Comparison of ENCODE assay signal across 1 cellular context in genomic region chr16:70572050-70572925, GRCh38.
TF ChIP-seq lines count a peak whose summit lies in the region.

No MANE protein-coding gene starts in this region.

TF ChIP-seq in GM23338, 12 proteins besides CTCF, POLR2A, EP300 and RAD21:
- TF ChIP-seq NANOG (IDR thresholded peaks at IDR 0.05; ENCODE audit: borderline replicate concordance): no peak
- no peak for TF ChIP-seq CREB1 (CRISPR knock-in tag; IDR thresholded peaks at IDR 0.05; ENCODE audit: low read depth)
- no peak for TF ChIP-seq REST (IDR thresholded peaks at IDR 0.05; ENCODE audit: unreplicated experiment)
- no peak for TF ChIP-seq ZNF114 (CRISPR knock-in tag; IDR thresholded peaks at IDR 0.05)
- no peak for TF ChIP-seq ZNF331 (CRISPR knock-in tag; IDR thresholded peaks at IDR 0.05; ENCODE audit: low read depth)
- no peak for TF ChIP-seq EZH2 (IDR thresholded peaks at IDR 0.05; ENCODE audit: low read depth, unreplicated experiment)
- TF ChIP-seq, protein P1, sequence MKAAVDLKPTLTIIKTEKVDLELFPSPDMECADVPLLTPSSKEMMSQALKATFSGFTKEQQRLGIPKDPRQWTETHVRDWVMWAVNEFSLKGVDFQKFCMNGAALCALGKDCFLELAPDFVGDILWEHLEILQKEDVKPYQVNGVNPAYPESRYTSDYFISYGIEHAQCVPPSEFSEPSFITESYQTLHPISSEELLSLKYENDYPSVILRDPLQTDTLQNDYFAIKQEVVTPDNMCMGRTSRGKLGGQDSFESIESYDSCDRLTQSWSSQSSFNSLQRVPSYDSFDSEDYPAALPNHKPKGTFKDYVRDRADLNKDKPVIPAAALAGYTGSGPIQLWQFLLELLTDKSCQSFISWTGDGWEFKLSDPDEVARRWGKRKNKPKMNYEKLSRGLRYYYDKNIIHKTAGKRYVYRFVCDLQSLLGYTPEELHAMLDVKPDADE (IDR thresholded peaks at IDR 0.05): no peak
- no peak for TF ChIP-seq POLR2AphosphoS5 (IDR thresholded peaks at IDR 0.05; ENCODE audit: low read depth)
- no peak for TF ChIP-seq EZH2phosphoT487 (IDR thresholded peaks at IDR 0.05; ENCODE audit: unreplicated experiment)
- TF ChIP-seq, protein P2, sequence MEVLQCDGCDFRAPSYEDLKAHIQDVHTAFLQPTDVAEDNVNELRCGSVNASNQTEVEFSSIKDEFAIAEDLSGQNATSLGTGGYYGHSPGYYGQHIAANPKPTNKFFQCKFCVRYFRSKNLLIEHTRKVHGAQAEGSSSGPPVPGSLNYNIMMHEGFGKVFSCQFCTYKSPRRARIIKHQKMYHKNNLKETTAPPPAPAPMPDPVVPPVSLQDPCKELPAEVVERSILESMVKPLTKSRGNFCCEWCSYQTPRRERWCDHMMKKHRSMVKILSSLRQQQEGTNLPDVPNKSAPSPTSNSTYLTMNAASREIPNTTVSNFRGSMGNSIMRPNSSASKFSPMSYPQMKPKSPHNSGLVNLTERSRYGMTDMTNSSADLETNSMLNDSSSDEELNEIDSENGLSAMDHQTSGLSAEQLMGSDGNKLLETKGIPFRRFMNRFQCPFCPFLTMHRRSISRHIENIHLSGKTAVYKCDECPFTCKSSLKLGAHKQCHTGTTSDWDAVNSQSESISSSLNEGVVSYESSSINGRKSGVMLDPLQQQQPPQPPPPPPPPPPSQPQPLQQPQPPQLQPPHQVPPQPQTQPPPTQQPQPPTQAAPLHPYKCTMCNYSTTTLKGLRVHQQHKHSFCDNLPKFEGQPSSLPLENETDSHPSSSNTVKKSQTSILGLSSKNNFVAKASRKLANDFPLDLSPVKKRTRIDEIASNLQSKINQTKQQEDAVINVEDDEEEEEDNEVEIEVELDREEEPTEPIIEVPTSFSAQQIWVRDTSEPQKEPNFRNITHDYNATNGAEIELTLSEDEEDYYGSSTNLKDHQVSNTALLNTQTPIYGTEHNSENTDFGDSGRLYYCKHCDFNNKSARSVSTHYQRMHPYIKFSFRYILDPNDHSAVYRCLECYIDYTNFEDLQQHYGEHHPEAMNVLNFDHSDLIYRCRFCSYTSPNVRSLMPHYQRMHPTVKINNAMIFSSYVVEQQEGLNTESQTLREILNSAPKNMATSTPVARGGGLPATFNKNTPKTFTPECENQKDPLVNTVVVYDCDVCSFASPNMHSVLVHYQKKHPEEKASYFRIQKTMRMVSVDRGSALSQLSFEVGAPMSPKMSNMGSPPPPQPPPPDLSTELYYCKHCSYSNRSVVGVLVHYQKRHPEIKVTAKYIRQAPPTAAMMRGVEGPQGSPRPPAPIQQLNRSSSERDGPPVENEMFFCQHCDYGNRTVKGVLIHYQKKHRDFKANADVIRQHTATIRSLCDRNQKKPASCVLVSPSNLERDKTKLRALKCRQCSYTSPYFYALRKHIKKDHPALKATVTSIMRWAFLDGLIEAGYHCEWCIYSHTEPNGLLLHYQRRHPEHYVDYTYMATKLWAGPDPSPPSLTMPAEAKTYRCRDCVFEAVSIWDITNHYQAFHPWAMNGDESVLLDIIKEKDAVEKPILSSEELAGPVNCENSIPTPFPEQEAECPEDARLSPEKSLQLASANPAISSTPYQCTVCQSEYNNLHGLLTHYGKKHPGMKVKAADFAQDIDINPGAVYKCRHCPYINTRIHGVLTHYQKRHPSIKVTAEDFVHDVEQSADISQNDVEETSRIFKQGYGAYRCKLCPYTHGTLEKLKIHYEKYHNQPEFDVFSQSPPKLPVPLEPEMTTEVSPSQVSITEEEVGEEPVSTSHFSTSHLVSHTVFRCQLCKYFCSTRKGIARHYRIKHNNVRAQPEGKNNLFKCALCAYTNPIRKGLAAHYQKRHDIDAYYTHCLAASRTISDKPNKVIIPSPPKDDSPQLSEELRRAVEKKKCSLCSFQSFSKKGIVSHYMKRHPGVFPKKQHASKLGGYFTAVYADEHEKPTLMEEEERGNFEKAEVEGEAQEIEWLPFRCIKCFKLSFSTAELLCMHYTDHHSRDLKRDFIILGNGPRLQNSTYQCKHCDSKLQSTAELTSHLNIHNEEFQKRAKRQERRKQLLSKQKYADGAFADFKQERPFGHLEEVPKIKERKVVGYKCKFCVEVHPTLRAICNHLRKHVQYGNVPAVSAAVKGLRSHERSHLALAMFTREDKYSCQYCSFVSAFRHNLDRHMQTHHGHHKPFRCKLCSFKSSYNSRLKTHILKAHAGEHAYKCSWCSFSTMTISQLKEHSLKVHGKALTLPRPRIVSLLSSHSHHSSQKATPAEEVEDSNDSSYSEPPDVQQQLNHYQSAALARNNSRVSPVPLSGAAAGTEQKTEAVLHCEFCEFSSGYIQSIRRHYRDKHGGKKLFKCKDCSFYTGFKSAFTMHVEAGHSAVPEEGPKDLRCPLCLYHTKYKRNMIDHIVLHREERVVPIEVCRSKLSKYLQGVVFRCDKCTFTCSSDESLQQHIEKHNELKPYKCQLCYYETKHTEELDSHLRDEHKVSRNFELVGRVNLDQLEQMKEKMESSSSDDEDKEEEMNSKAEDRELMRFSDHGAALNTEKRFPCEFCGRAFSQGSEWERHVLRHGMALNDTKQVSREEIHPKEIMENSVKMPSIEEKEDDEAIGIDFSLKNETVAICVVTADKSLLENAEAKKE (CRISPR knock-in tag; IDR thresholded peaks at IDR 0.05): no peak
- TF ChIP-seq JUNB (IDR thresholded peaks at IDR 0.05; ENCODE audit: unreplicated experiment): no peak
- TF ChIP-seq STAT1 (IDR thresholded peaks at IDR 0.05; ENCODE audit: unreplicated experiment): no peak
